1 cellular context compared by ENCODE assay signal in the genomic region with DNA sequence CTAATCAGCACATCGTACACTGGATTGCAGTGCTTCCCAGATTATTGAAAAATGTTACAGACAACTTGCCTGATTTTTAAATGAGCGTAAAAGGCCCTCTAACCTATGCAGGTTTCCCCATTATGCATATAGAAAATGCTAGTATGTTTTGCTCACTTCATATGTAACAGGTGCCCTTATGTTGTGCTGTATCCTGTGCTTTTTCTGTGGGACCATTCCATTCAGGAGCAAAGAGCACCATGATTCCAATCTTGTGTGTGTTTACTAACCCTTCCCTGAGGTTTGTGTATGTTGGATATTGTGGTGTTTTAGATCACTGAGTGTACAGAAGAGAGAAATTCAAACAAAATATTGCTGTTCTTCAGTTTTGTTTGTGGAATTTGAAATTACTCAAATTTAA.
TF ChIP-seq lines count a peak whose summit lies in the region.

No MANE protein-coding gene starts in this region.

TF ChIP-seq in HepG2, 621 proteins besides CTCF, POLR2A, EP300 and RAD21 (continued from another document):
- 0 out of 2 replicates have a peak, but pooled peaks have one; percentile 17 for TF ChIP-seq RBFOX2 (IDR thresholded peaks at IDR 0.05; ENCODE audit: low read depth, low read length)
- no peak for TF ChIP-seq GPN1 (CRISPR knock-in tag; IDR thresholded peaks at IDR 0.05; ENCODE audit: borderline replicate concordance)
- no peak for TF ChIP-seq ATF7 (IDR thresholded peaks at IDR 0.05)
- TF ChIP-seq ATF7 (CRISPR knock-in tag; IDR thresholded peaks at IDR 0.05) = no peak
- no peak for TF ChIP-seq ZNF296 (CRISPR knock-in tag; conservative IDR thresholded peaks at IDR 0.05)
- no peak for TF ChIP-seq ZNF136 (CRISPR knock-in tag; IDR thresholded peaks at IDR 0.05; ENCODE audit: low read depth)
- no peak for TF ChIP-seq TCF12 (IDR thresholded peaks at IDR 0.05)
- no peak for TF ChIP-seq TCF12 (CRISPR knock-in tag; IDR thresholded peaks at IDR 0.05)
- no peak for TF ChIP-seq MYNN (CRISPR knock-in tag; IDR thresholded peaks at IDR 0.05; ENCODE audit: low read depth)
- TF ChIP-seq ZNF768 (CRISPR knock-in tag; IDR thresholded peaks at IDR 0.05) = no peak
- no peak for TF ChIP-seq FOXM1 (CRISPR knock-in tag; IDR thresholded peaks at IDR 0.05)
- peak; percentile 90 for TF ChIP-seq RBM22 (optimal IDR thresholded peaks at IDR 0.05; ENCODE audit: low read length)
- TF ChIP-seq RNF2 (conservative IDR thresholded peaks at IDR 0.05; ENCODE audit: low read depth) = no peak
- no peak for TF ChIP-seq ZNF775 (CRISPR knock-in tag; IDR thresholded peaks at IDR 0.05; ENCODE audit: borderline replicate concordance)
- peak; percentile 42; the same call in 1 of the 2 replicates for TF ChIP-seq POLR2AphosphoS5 (IDR thresholded peaks at IDR 0.05; ENCODE audit: low read depth, low read length)
- no peak for TF ChIP-seq ZNF543 (CRISPR knock-in tag; IDR thresholded peaks at IDR 0.05)
- no peak for TF ChIP-seq ZNF124 (CRISPR knock-in tag; IDR thresholded peaks at IDR 0.05)
- no peak for TF ChIP-seq ZBTB3 (CRISPR knock-in tag; IDR thresholded peaks at IDR 0.05; ENCODE audit: borderline replicate concordance, low read depth)
- no peak for TF ChIP-seq GATAD2A (CRISPR knock-in tag; IDR thresholded peaks at IDR 0.05)
- TF ChIP-seq RBAK (CRISPR knock-in tag; IDR thresholded peaks at IDR 0.05) = no peak
TF ChIP-seq in HepG2: peak in this region for 8.
